ENCODE assay signal across 25 cellular contexts in the genomic region with DNA sequence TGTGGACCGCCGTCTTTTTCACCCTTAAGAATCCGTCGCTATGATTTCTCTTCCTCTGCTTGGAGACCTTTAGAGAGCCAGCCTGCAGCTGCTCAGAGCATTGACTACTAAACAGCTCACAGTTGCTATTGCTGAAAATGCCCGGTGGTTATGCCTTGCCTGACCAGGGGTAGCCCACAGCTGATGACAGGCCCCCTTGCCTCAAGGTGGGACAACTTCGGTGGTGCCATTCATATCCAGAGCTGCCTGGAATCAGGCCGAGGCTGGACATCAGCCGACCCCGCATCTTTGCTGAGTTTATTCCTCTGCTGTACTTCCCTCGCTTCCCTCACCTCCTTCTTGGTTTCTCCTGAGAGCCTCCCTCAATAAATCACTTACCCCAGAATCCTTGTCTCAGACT. TPM values are rescaled to one million over a fixed set of nuclear protein-coding genes. Genes with fewer than 3 reads are reported as not detected.
"Had no signal": no experiment of that assay in that cellular context is flagged by ENCODE, and none has a peak within 500 bp of the region (broad histone marks: within the 10 kb centered on the region; RNA-seq: fewer than 3 reads in every experiment).

No MANE protein-coding gene starts in this region.

- H3K9me3 ChIP-seq: stomach, suprapubic skin, testis, thoracic aorta, thyroid gland, tibial artery, transverse colon, upper lobe of left lung, upper lobe of right lung, uterus, vagina had no signal

- ATAC-seq: stimulated activated naive CD8-positive, alpha-beta T cell treated with anti-CD3 and anti-CD28 coated beads, Interleukin-15, amount 100 ng/mL, for 72 hours; stimulated activated naive CD8-positive, alpha-beta T cell treated with anti-CD3 and anti-CD28 coated beads, Interleukin-15, Interleukin-2, amounts not matched to agents 100 U/mL and 50 U/mL, for 24 hours had no signal

- H3K27ac ChIP-seq: stomach, suprapubic skin, testis, thoracic aorta, thyroid gland, tibial artery, tibial nerve, transverse colon, upper lobe of left lung, upper lobe of right lung, uterus, vagina had no signal

- H3K27me3 ChIP-seq: stomach, suprapubic skin, testis, thyroid gland, tibial artery, tibial nerve, transverse colon, upper lobe of left lung, upper lobe of right lung, uterus, vagina had no signal

- H3K4me1 ChIP-seq: suprapubic skin, testis, thyroid gland, tibial artery, tibial nerve, upper lobe of left lung, upper lobe of right lung, uterus, vagina had no signal

- H3K36me3 ChIP-seq: thoracic aorta, tibial nerve, transverse colon, upper lobe of left lung, upper lobe of right lung, uterus, vagina had no signal

- DNase-seq: stimulated activated CD4-positive, alpha-beta T cell treated with anti-CD3 and anti-CD28 coated beads, Interleukin-2, amount 100 ng/mL, for 48 hours; stimulated activated CD4-positive, alpha-beta T cell treated with anti-CD3 and anti-CD28 coated beads, Interleukin-4, amount 100 ng/mL, for 1 hour; stimulated activated CD4-positive, alpha-beta T cell treated with anti-CD3 and anti-CD28 coated beads, Interleukin-4, amount 100 ng/mL, for 24 hours; stimulated activated CD4-positive, alpha-beta T cell treated with anti-CD3 and anti-CD28 coated beads, Interleukin-4, amount 100 ng/mL, for 4 hours; stimulated activated CD8-positive, alpha-beta memory T cell treated with anti-CD3 and anti-CD28 coated beads, Interleukin-4, amount 100 ng/mL, for 48 hours; stimulated activated naive B cell treated with anti-CD40 and anti-IgM and Interleukin-4, amounts not matched to agents 10 μg/mL and 1 μg/mL and 100 μg/mL, for 72 hours; stimulated activated naive CD4-positive, alpha-beta T cell; stimulated activated naive CD4-positive, alpha-beta T cell treated with Interleukin-2 at 50 U/mL for 16 hours; stimulated activated naive CD8-positive, alpha-beta T cell treated with anti-CD3 and anti-CD28 coated beads, Interleukin-15, amount 100 ng/mL, for 72 hours; stimulated activated naive CD8-positive, alpha-beta T cell treated with anti-CD3 and anti-CD28 coated beads, Interleukin-15, Interleukin-2, amounts not matched to agents 100 U/mL and 50 U/mL, for 24 hours; stomach; substantia nigra; testis; thyroid gland; tibial artery; transverse colon; trophoblast cell; upper lobe of left lung; upper lobe of right lung; uterus had no signal

- H3K4me3 ChIP-seq: stomach, suprapubic skin, testis, thoracic aorta, thyroid gland, tibial artery, tibial nerve, transverse colon, upper lobe of left lung, upper lobe of right lung, uterus, vagina had no signal

RNA-seq across cellular contexts. Expression of gene OVOL2, which starts 39.6 kb away (rescaled TPM):
- total RNA-seq: subcutaneous adipose tissue, tibial nerve had no signal
